In genomic region chr1:213394837-213395236, GRCh38 we compare ENCODE assay signal across 25 cellular contexts.
"Had no signal": no experiment of that assay in that cellular context is flagged by ENCODE, and none has a peak within 500 bp of the region (broad histone marks: within the 10 kb centered on the region; RNA-seq: fewer than 3 reads in every experiment).

No MANE protein-coding gene starts in this region.

- H3K9me3 Mint-ChIP-seq: activated B cell treated with CpG ODN at 0.5 μM for 24 hours; activated CD4-positive, alpha-beta memory T cell treated with anti-CD3 and anti-CD28 coated beads for 36 hours; activated T-helper 1 cell treated with anti-CD3 and anti-CD28 coated beads, Interleukin-12 subunit alpha, Interleukin-12 subunit beta, Interleukin-2, Interleukin-4 antibody, amounts not matched to agents 30 ng/mL and 10 ng/mL and 1 ng/mL, durations not matched to agents 14 hours and 24 hours and 36 hours; activated T-helper 2 cell treated with anti-CD3 and anti-CD28 coated beads, Interferon-gamma antibody, Interleukin-2, Interleukin-4, amounts not matched to agents 10 μg/mL and 5 μg/mL and 100 μg/mL, durations not matched to agents 14 hours and 24 hours and 36 hours had no signal

- H3K4me3 ChIP-seq: colonic mucosa had no signal

- H3K9me3 ChIP-seq: colonic mucosa had no signal

- H3K27me3 Mint-ChIP-seq: activated B cell treated with CpG ODN at 0.5 μM for 24 hours; activated CD4-positive, alpha-beta memory T cell treated with anti-CD3 and anti-CD28 coated beads for 36 hours had no signal

- H3K36me3 Mint-ChIP-seq: activated CD4-positive, alpha-beta memory T cell treated with anti-CD3 and anti-CD28 coated beads for 36 hours; activated CD8-positive, alpha-beta memory T cell treated with anti-CD3 and anti-CD28 coated beads, Interleukin-2, amount 10 ng/mL, durations not matched to agents 7 days and 5 days; activated naive CD8-positive, alpha-beta T cell had no signal

- H3K27me3 ChIP-seq: colonic mucosa had no signal

- H3K27ac Mint-ChIP-seq: activated B cell treated with CpG ODN at 0.5 μM for 24 hours; activated CD4-positive, alpha-beta memory T cell treated with anti-CD3 and anti-CD28 coated beads for 36 hours; activated CD8-positive, alpha-beta memory T cell treated with anti-CD3 and anti-CD28 coated beads, Interleukin-2, amount 10 ng/mL, durations not matched to agents 7 days and 5 days; activated CD8-positive, alpha-beta T cell treated with anti-CD3 and anti-CD28 coated beads, Interleukin-2, amount 10 ng/mL, durations not matched to agents 7 days and 5 days; activated naive CD8-positive, alpha-beta T cell; activated T-helper 1 cell treated with anti-CD3 and anti-CD28 coated beads, Interleukin-12 subunit alpha, Interleukin-12 subunit beta, Interleukin-2, Interleukin-4 antibody, amounts not matched to agents 30 ng/mL and 10 ng/mL and 1 ng/mL, durations not matched to agents 14 hours and 24 hours and 36 hours; activated T-helper 2 cell treated with anti-CD3 and anti-CD28 coated beads, Interferon-gamma antibody, Interleukin-2, Interleukin-4, amounts not matched to agents 10 μg/mL and 5 μg/mL and 100 μg/mL, durations not matched to agents 14 hours and 24 hours and 36 hours had no signal

- DNase-seq: activated B cell treated with CpG ODN at 0.5 μM for 24 hours; activated CD4-positive, alpha-beta memory T cell treated with anti-CD3 and anti-CD28 coated beads for 36 hours; activated CD4-positive, alpha-beta T cell treated with anti-CD3 and anti-CD28 coated beads for 48 hours; activated CD4-positive, alpha-beta T cell treated with anti-CD3 and anti-CD28 coated beads, Interleukin-2, amount 50 U/mL, for 1 hour; activated CD8-positive, alpha-beta memory T cell treated with anti-CD3 and anti-CD28 coated beads, Interleukin-2, amount 10 ng/mL, durations not matched to agents 7 days and 5 days; activated CD8-positive, alpha-beta memory T cell treated with anti-CD3 and anti-CD28 coated beads, Interleukin-2, amount 50 U/mL, for 4 hours; activated CD8-positive, alpha-beta T cell treated with anti-CD3 and anti-CD28 coated beads, Interleukin-2, amount 10 ng/mL, durations not matched to agents 7 days and 5 days; activated gamma-delta T cell treated with Interleukin-2 at 50 U/mL for 16 hours; activated naive CD4-positive, alpha-beta T cell treated with anti-CD3 and anti-CD28 coated beads, Interleukin-2, amount 50 U/mL, for 16 hours; activated naive CD4-positive, alpha-beta T cell treated with Interleukin-2 at 50 U/mL for 16 hours; activated T-cell treated with anti-CD3 and anti-CD28 coated beads, Interleukin-2, amount 50 U/mL, for 1 hour; activated T-cell treated with anti-CD3 and anti-CD28 coated beads, Interleukin-2, amount 50 U/mL, for 48 hours; amniotic stem cell; anterior cingulate cortex; central memory CD4-positive, alpha-beta T cell; cerebellar nuclear complex; colonic mucosa; effector CD8-positive, alpha-beta T cell; foreskin fibroblast; head of caudate nucleus; T-helper 2 cell had no signal

- H3K4me1 ChIP-seq: colonic mucosa had no signal

- H3K4me3 Mint-ChIP-seq: activated B cell treated with CpG ODN at 0.5 μM for 24 hours; activated CD4-positive, alpha-beta memory T cell treated with anti-CD3 and anti-CD28 coated beads for 36 hours; activated CD8-positive, alpha-beta memory T cell treated with anti-CD3 and anti-CD28 coated beads, Interleukin-2, amount 10 ng/mL, durations not matched to agents 7 days and 5 days; activated CD8-positive, alpha-beta T cell treated with anti-CD3 and anti-CD28 coated beads, Interleukin-2, amount 10 ng/mL, durations not matched to agents 7 days and 5 days; activated naive CD8-positive, alpha-beta T cell; activated T-helper 1 cell treated with anti-CD3 and anti-CD28 coated beads, Interleukin-12 subunit alpha, Interleukin-12 subunit beta, Interleukin-2, Interleukin-4 antibody, amounts not matched to agents 30 ng/mL and 10 ng/mL and 1 ng/mL, durations not matched to agents 14 hours and 24 hours and 36 hours had no signal

- H3K27ac ChIP-seq: colonic mucosa, VCaP had no signal

- H3K4me1 Mint-ChIP-seq: activated B cell treated with CpG ODN at 0.5 μM for 24 hours; activated CD8-positive, alpha-beta memory T cell treated with anti-CD3 and anti-CD28 coated beads, Interleukin-2, amount 10 ng/mL, durations not matched to agents 7 days and 5 days had no signal

- H3K36me3 ChIP-seq: colonic mucosa had no signal
